In the genomic region with DNA sequence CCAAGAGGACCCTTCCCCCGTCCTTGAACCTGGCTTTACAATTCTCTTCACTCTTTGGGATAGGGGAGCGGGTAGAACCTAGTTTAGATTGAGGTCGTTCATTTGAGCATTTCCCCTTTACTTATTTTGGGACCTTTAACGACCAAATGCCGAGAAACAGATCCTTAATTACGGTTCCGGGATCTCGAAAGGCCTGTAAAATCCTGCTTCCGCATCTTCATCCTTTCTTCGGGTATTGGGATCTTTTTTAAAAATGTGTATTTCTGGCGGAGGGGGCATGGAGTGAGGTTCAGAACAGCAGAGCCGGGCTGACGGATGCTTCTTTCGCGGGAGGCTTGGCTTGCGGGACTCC, we compare ENCODE assay signal across 8 cellular contexts. TPM values are rescaled to one million over a fixed set of nuclear protein-coding genes. Genes with fewer than 3 reads are reported as not detected.
DNase-seq lines count a peak whose midpoint lies in the region; ATAC-seq, FAIRE-seq and TF ChIP-seq lines count a peak whose summit lies in the region.

No MANE protein-coding gene starts in this region.

- H3K4me1 ChIP-seq in RWPE2 (ENCODE audit: insufficient read depth, poor library complexity, severe bottlenecking): peaks cover 10% of the 10 kb centered on the region
- peaks cover 20 to 24% of the 10 kb centered on the region in 2 donors for H3K4me1 ChIP-seq in gastrocnemius medialis

- ATAC-seq in RWPE2 (ENCODE audit: low read depth): no peak
- no peak for ATAC-seq in gastrocnemius medialis
- no peak for ATAC-seq in GM21515 (IDR thresholded peaks at IDR 0.05; ENCODE audit: unreplicated experiment)
- no peak for ATAC-seq in GM21360 (IDR thresholded peaks at IDR 0.05; ENCODE audit: unreplicated experiment)
- ATAC-seq in GM18519 (IDR thresholded peaks at IDR 0.05; ENCODE audit: low FRiP score, unreplicated experiment): no peak

- H3K9me3 ChIP-seq in RWPE2 (ENCODE audit: severe bottlenecking): no peaks in the 10 kb centered on the region
- no peaks in the 10 kb centered on the region for H3K9me3 ChIP-seq in gastrocnemius medialis

- H3K27ac ChIP-seq in RWPE2 (ENCODE audit: poor library complexity, severe bottlenecking) (peak overlapping the region; percentile 97), gastrocnemius medialis (peak overlapping the region; percentile 97 to 100 (median 100))

- in situ Hi-C loops in gastrocnemius medialis (cut with MboI; ENCODE audit: low sequenced_read_pairs in 4 of 4): loop anchor here in 2 of 4 donors (5.0 to 25.0 kb wide), 3 partner anchors 71 to 431 kb away; partner anchors contain the start of gene CSTF3 (in 1 of the 2)

- DNase-seq in GM12891 (ENCODE audit: insufficient read length, low spot score) (no peak), RWPE2 (ENCODE audit: low spot score) (no peak), fibroblast of pulmonary artery (ENCODE audit: low read depth) (no peak), gastrocnemius medialis (no peak), NCI-H1105 treated with DMSO at 0.1 percent for 48 hours (lab: John Stamatoyannopoulos, UW) (no peak)

- no peaks in the 10 kb centered on the region for H3K36me3 ChIP-seq in RWPE2 (ENCODE audit: low read depth)
- H3K36me3 ChIP-seq in gastrocnemius medialis: no peaks in the 10 kb centered on the region

- TF ChIP-seq CTCF in RWPE2 (IDR thresholded peaks at IDR 0.05; ENCODE audit: poor library complexity, severe bottlenecking): no peak
- TF ChIP-seq CTCF in fibroblast of pulmonary artery (IDR thresholded peaks at IDR 0.05; ENCODE audit: low read length, missing control alignments): no peak
- TF ChIP-seq CTCF in gastrocnemius medialis (IDR thresholded peaks at IDR 0.05 in 4 of 5, conservative IDR thresholded peaks at IDR 0.05 in 1 of 5): no peak

- intact Hi-C loops in gastrocnemius medialis (cut with DNase I; ENCODE audit: low total_unique reads): loop anchor here (1.0 to 10.0 kb wide), 5 partner anchors 34 to 481 kb away; partner anchors contain the start of genes C11orf91, CD59 and QSER1

- H3K4me3 ChIP-seq in RWPE2 (ENCODE audit: severe bottlenecking) (peak overlapping the region; percentile 82), fibroblast of pulmonary artery (replicated peaks; ENCODE audit: low read depth, low read length) (peak overlapping the region; percentile 97), gastrocnemius medialis (peak overlapping the region; percentile 73 to 96 (median 90))

- FAIRE-seq in GM12891 (lab: Jason Lieb, UNC): no peak

- TF ChIP-seq POLR2A in GM12891 (IDR thresholded peaks at IDR 0.05; ENCODE audit: low read depth, low read length) (peak; percentile 42; the same call in 1 of the 2 replicates), gastrocnemius medialis (IDR thresholded peaks at IDR 0.05) (no peak)

- no peaks in the 10 kb centered on the region for H3K27me3 ChIP-seq in RWPE2 (ENCODE audit: insufficient read depth, poor library complexity, severe bottlenecking)
- H3K27me3 ChIP-seq in gastrocnemius medialis: no peaks in the 10 kb centered on the region

TF ChIP-seq in GM12891, 5 proteins besides CTCF, POLR2A, EP300 and RAD21:
- no peak for TF ChIP-seq POU2F2 (IDR thresholded peaks at IDR 0.05; ENCODE audit: low read depth, low read length)
- TF ChIP-seq POLR2AphosphoS5 (IDR thresholded peaks at IDR 0.05; ENCODE audit: low read depth, low read length): peak; percentile 19; the same call in 1 of the 2 replicates

RNA-seq across cellular contexts. Expression of gene HIPK3, which starts 0.4 kb away (rescaled TPM):
- polyA plus RNA-seq in GM12891 (2012; ENCODE audit: low read depth, missing spikeins): 7.3 TPM
- 100 to 1,000 TPM in 2 of 4 donors, 10 to 100 TPM in 2; 85.2 to 283 (median 126) TPM for total RNA-seq in gastrocnemius medialis
